ENCODE assay signal across 1 cellular context in genomic region chr4:20416800-20417199, GRCh38.
TF ChIP-seq lines count a peak whose summit lies in the region.

No MANE protein-coding gene starts in this region.

TF ChIP-seq in endothelial cell of umbilical vein, 7 proteins besides CTCF, POLR2A, EP300 and RAD21:
- TF ChIP-seq MAX (IDR thresholded peaks at IDR 0.05; ENCODE audit: insufficient read depth, insufficient read length) (no peak), MYC (IDR thresholded peaks at IDR 0.05; ENCODE audit: low read depth, low read length) (no peak), JUN (IDR thresholded peaks at IDR 0.05; ENCODE audit: borderline replicate concordance, insufficient read depth, insufficient read length, low read depth) (no peak)
